20 cellular contexts compared by ENCODE assay signal in the genomic region with DNA sequence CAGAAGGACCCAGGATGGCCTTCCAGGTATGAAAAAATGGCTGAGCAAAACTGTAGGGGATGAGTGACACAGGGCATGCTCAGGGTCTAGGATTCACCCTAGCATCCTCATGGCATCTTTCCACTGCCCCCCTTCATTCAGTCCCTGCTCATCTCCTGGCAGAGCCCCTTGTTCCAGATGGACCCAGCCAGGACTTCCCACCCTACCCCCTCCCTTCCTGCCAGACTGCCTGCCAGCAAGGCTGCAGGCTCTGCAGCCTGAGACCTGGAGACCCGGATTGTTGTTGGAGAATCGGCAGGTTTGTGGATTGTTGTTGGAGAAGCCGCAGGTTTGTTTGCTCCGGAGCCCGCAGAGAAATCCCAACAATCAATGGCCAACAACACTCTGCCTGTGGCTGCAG. TPM values are rescaled to one million over a fixed set of nuclear protein-coding genes. Genes with fewer than 3 reads are reported as not detected.
DNase-seq lines count a peak whose midpoint lies in the region; ATAC-seq and TF ChIP-seq lines count a peak whose summit lies in the region.
"Had no signal": no experiment of that assay in that cellular context is flagged by ENCODE, and none has a peak within 500 bp of the region (broad histone marks: within the 10 kb centered on the region; RNA-seq: fewer than 3 reads in every experiment).

No MANE protein-coding gene starts in this region.

- H3K27ac Mint-ChIP-seq in brain = peak overlapping the region in 4 of 5 experiments; percentile 9 to 91 (median 70)
- H3K27ac Mint-ChIP-seq: CD4-positive, alpha-beta T cell; T-helper 17 cell had no signal

- TF ChIP-seq CTCF in brain (conservative IDR thresholded peaks at IDR 0.05) = no peak

- no peak for ATAC-seq in HG02588 (IDR thresholded peaks at IDR 0.05; ENCODE audit: unreplicated experiment)
- ATAC-seq: HepG2, Panc1, T-helper 17 cell had no signal

- H3K27me3 Mint-ChIP-seq in brain = peaks cover 11% of the 10 kb centered on the region

- H3K36me3 Mint-ChIP-seq in brain = no peaks in the 10 kb centered on the region

- H3K9me3 Mint-ChIP-seq in brain = peaks cover 0 to 3% (median 0%) of the 10 kb centered on the region in 5 experiments
- H3K9me3 Mint-ChIP-seq: CD4-positive, alpha-beta T cell had no signal

- DNase-seq in NCI-H2107 treated with DMSO at 0.1 percent for 48 hours (lab: John Stamatoyannopoulos, UW; ENCODE audit: unreplicated experiment) = peak; percentile 93
- DNase-seq in NCI-H2107 (lab: John Stamatoyannopoulos, UW) = no peak
- peak; percentile 56 for DNase-seq in DMS153 treated with DMSO at 0.1 percent for 48 hours (lab: John Stamatoyannopoulos, UW; ENCODE audit: unreplicated experiment)
- DNase-seq in NCI-H1694 (lab: John Stamatoyannopoulos, UW) = peak; percentile 59
- no peak for DNase-seq in glomerular visceral epithelial cell (ENCODE audit: extremely low spot score)
- no peak for DNase-seq in iPS-NIHi7 (ENCODE audit: extremely low spot score)
- DNase-seq: BE2C; Calu3; CD4-positive, alpha-beta T cell; DND-41; KBM-7; NCI-H1436 treated with DMSO at 0.1 percent for 48 hours; NCI-H226; NCI-H526; SJCRH30; T-helper 17 cell had no signal

- H3K4me1 Mint-ChIP-seq in brain = peaks cover 83% of the 10 kb centered on the region

- H3K4me3 Mint-ChIP-seq in brain = peak overlapping the region in 3 of 5 experiments; percentile 3 to 69 (median 68)
- H3K4me3 Mint-ChIP-seq: CD4-positive, alpha-beta T cell; T-helper 17 cell had no signal

RNA-seq across cellular contexts. Expression of a gene that starts 6.6 kb away (rescaled TPM):
- polyA plus RNA-seq in brain (ENCODE audit: insufficient read depth, low read depth, low replicate concordance) = 64.1 TPM
- polyA plus RNA-seq: HepG2 had no signal

RNA-seq across cellular contexts. Expression of a gene that starts 43.7 kb away (rescaled TPM):
- polyA plus RNA-seq in brain (ENCODE audit: insufficient read depth, low read depth, low replicate concordance) = 12.4 TPM

RNA-seq across cellular contexts. Expression of a gene that starts 47.9 kb away (rescaled TPM):
- 43.1 TPM for polyA plus RNA-seq in brain (ENCODE audit: insufficient read depth, low read depth, low replicate concordance)

Comparison
In these comparisons a context has a peak if more than half of its experiments do, and no peak if none do; other contexts are left out.
1. DNase-seq: peak in NCI-H2107 treated with DMSO at 0.1 percent for 48 hours (single experiment), DMS153 treated with DMSO at 0.1 percent for 48 hours (single experiment) and NCI-H1694 (single experiment); none in NCI-H2107 (single experiment), glomerular visceral epithelial cell (single experiment) and iPS-NIHi7 (single experiment).